In genomic region chr11:87213444-87213843, GRCh38 we compare ENCODE assay signal across 12 cellular contexts.
DNase-seq lines count a peak whose midpoint lies in the region; ATAC-seq and TF ChIP-seq lines count a peak whose summit lies in the region.
"Had no signal": no experiment of that assay in that cellular context is flagged by ENCODE, and none has a peak within 500 bp of the region (broad histone marks: within the 10 kb centered on the region; RNA-seq: fewer than 3 reads in every experiment).

No MANE protein-coding gene starts in this region.

- H3K9me3 Mint-ChIP-seq in naive thymus-derived CD4-positive, alpha-beta T cell = peaks cover 0 to 12% (median 3%) of the 10 kb centered on the region in 11 donors

- no peak overlapping the region for H3K4me3 Mint-ChIP-seq in naive thymus-derived CD4-positive, alpha-beta T cell
- H3K4me3 Mint-ChIP-seq: activated naive CD8-positive, alpha-beta T cell treated with anti-CD3 and anti-CD28 coated beads for 36 hours had no signal

- ATAC-seq in GM19324 (IDR thresholded peaks at IDR 0.05; ENCODE audit: low FRiP score, unreplicated experiment) (peak; percentile 54), HG02759 (IDR thresholded peaks at IDR 0.05; ENCODE audit: unreplicated experiment) (peak; percentile 77), HG03457 (IDR thresholded peaks at IDR 0.05; ENCODE audit: unreplicated experiment) (peak; percentile 81), Right ventricle myocardium inferior (no peak)
- no peak for ATAC-seq in naive thymus-derived CD4-positive, alpha-beta T cell

- no peak for TF ChIP-seq CTCF in GM13977 (IDR thresholded peaks at IDR 0.05; ENCODE audit: extremely low read depth, insufficient read depth, missing control alignments)
- no peak for TF ChIP-seq CTCF in tibial nerve (IDR thresholded peaks at IDR 0.05)

- H3K4me1 Mint-ChIP-seq in naive thymus-derived CD4-positive, alpha-beta T cell = peaks cover 0 to 9% (median 4%) of the 10 kb centered on the region in 7 donors

- CTCF ChIA-PET in naive thymus-derived CD4-positive, alpha-beta T cell (lab: Charles Lee) = no interaction called here

- WGBS in tibial nerve, 2 donors = 81 to 88% methylated on average over 2 of the region's 2 CpGs

- no peak overlapping the region for H3K27ac ChIP-seq in naive thymus-derived CD4-positive, alpha-beta T cell (ENCODE audit: low read depth, low read length)
- H3K27ac ChIP-seq in tibial nerve = no peak overlapping the region
- H3K27ac ChIP-seq: esophagus muscularis mucosa, parathyroid adenoma had no signal

- H3K36me3 Mint-ChIP-seq in naive thymus-derived CD4-positive, alpha-beta T cell = peaks cover 0 to 30% (median 13%) of the 10 kb centered on the region in 5 donors

- H3K4me1 ChIP-seq in naive thymus-derived CD4-positive, alpha-beta T cell (ENCODE audit: control insufficient read depth in 2 of 2, insufficient read depth in 2 of 2, low read length in 2 of 2) = no peaks in the 10 kb centered on the region
- no peaks in the 10 kb centered on the region for H3K4me1 ChIP-seq in tibial nerve
- H3K4me1 ChIP-seq: BE2C, esophagus muscularis mucosa, parathyroid adenoma had no signal

- no peak for TF ChIP-seq EP300 in tibial nerve (IDR thresholded peaks at IDR 0.05)

- DNase-seq in GM13977 (ENCODE audit: low spot score) = peak; percentile 12
- DNase-seq in naive thymus-derived CD4-positive, alpha-beta T cell = no peak
- no peak for DNase-seq in tibial nerve (ENCODE audit: low spot score in 2 of 2)
- no peak for DNase-seq in Right ventricle myocardium inferior (ENCODE audit: missing footprints)
- DNase-seq in superior temporal gyrus (ENCODE audit: extremely low spot score) = no peak
- DNase-seq: activated naive CD8-positive, alpha-beta T cell treated with anti-CD3 and anti-CD28 coated beads for 36 hours; BE2C had no signal

- no peaks in the 10 kb centered on the region for H3K36me3 ChIP-seq in naive thymus-derived CD4-positive, alpha-beta T cell (ENCODE audit: control insufficient read depth in 2 of 3, insufficient read depth in 3 of 3, low read length in 3 of 3)
- peaks cover 0 to 5% (median 0%) of the 10 kb centered on the region in 3 donors for H3K36me3 ChIP-seq in tibial nerve
- H3K36me3 ChIP-seq: BE2C, esophagus muscularis mucosa had no signal

- POLR2A ChIA-PET in naive thymus-derived CD4-positive, alpha-beta T cell (lab: Charles Lee) = no interaction called here

- TF ChIP-seq POLR2A in tibial nerve (IDR thresholded peaks at IDR 0.05) = no peak

- no peaks in the 10 kb centered on the region for H3K9me3 ChIP-seq in naive thymus-derived CD4-positive, alpha-beta T cell (ENCODE audit: control insufficient read depth in 2 of 3, low read length in 3 of 3)
- H3K9me3 ChIP-seq in tibial nerve = peaks cover 0 to 6% (median 0%) of the 10 kb centered on the region in 4 donors
- H3K9me3 ChIP-seq: BE2C, esophagus muscularis mucosa had no signal

- H3K4me3 ChIP-seq in naive thymus-derived CD4-positive, alpha-beta T cell (ENCODE audit: low read length) = no peak overlapping the region
- H3K4me3 ChIP-seq in tibial nerve = no peak overlapping the region
- H3K4me3 ChIP-seq: esophagus muscularis mucosa had no signal

- intact Hi-C loops in naive thymus-derived CD4-positive, alpha-beta T cell (cut with micrococcal nuclease) = no loop called here
- intact Hi-C loops in Right ventricle myocardium inferior (cut with DNase I) = no loop called here

- H3K27me3 Mint-ChIP-seq in naive thymus-derived CD4-positive, alpha-beta T cell = no peaks in the 10 kb centered on the region
- H3K27me3 Mint-ChIP-seq: activated naive CD8-positive, alpha-beta T cell treated with anti-CD3 and anti-CD28 coated beads for 36 hours had no signal

- peak overlapping the region in 1 of 9 donors; percentile 50 for H3K27ac Mint-ChIP-seq in naive thymus-derived CD4-positive, alpha-beta T cell
- H3K27ac Mint-ChIP-seq: activated naive CD8-positive, alpha-beta T cell treated with anti-CD3 and anti-CD28 coated beads for 36 hours had no signal

- no peaks in the 10 kb centered on the region for H3K27me3 ChIP-seq in naive thymus-derived CD4-positive, alpha-beta T cell (ENCODE audit: control insufficient read depth in 2 of 2, insufficient read depth in 2 of 2, low read length in 2 of 2)
- H3K27me3 ChIP-seq in tibial nerve = no peaks in the 10 kb centered on the region
- H3K27me3 ChIP-seq: BE2C, esophagus muscularis mucosa had no signal

- in situ Hi-C loops in GM13977 (cut with MboI; ENCODE audit: low pct_unique_long_range_greater_than_20kb, low sequenced_read_pairs, unreplicated experiment) = no loop called here

Comparison
In these comparisons a context has a peak if more than half of its experiments do, and no peak if none do; other contexts are left out.
1. ATAC-seq: peak in GM19324 (single experiment), HG02759 (single experiment) and HG03457 (single experiment); none in naive thymus-derived CD4-positive, alpha-beta T cell (single experiment) and Right ventricle myocardium inferior (single experiment).